ENCODE assay signal across 18 cellular contexts in the genomic region with DNA sequence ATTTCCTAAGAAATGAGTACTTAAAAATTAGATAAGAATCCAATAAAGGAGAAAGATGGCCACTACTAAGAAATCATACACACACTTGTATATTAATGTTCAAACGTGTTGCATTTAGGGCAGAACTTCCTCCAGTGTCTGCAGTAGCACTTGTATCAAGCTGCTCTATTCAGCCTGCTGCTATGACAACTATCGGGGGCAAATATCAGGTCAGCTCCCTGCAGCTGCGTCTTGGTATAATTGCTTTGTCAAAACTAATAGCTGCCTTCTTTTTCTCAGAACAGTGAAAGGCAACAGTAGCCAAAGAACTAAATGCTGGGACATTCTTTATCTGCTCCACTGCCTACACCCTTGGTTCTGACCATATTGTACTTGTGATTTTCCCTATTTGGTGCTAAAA.
DNase-seq lines count a peak whose midpoint lies in the region; TF ChIP-seq lines count a peak whose summit lies in the region.
"Had no signal": no experiment of that assay in that cellular context is flagged by ENCODE, and none has a peak within 500 bp of the region (broad histone marks: within the 10 kb centered on the region; RNA-seq: fewer than 3 reads in every experiment).

No MANE protein-coding gene starts in this region.

- H3K9me2 ChIP-seq in Karpas-422 (replicated peaks; ENCODE audit: insufficient read depth, low read length) (no peaks in the 10 kb centered on the region), neural cell (ENCODE audit: insufficient read depth, low read length) (no peaks in the 10 kb centered on the region)

- H3K4me3 ChIP-seq in Karpas-422 (ENCODE audit: low read length), result no peak overlapping the region
- H3K4me3 ChIP-seq in neural cell (ENCODE audit: low read length), result peak overlapping the region; percentile 8
- H3K4me3 ChIP-seq: adrenal gland, breast epithelium, ovary, thoracic aorta had no signal

- H4K20me1 ChIP-seq in Karpas-422 (ENCODE audit: insufficient read depth, low read depth, low read length) (no peaks in the 10 kb centered on the region), neural cell (ENCODE audit: insufficient read depth) (no peaks in the 10 kb centered on the region)

- no peaks in the 10 kb centered on the region for H3K9me3 ChIP-seq in Karpas-422 (ENCODE audit: low read length)
- H3K9me3 ChIP-seq in neural cell (ENCODE audit: low read length), result no peaks in the 10 kb centered on the region
- H3K9me3 ChIP-seq: adrenal gland, breast epithelium, ovary, thoracic aorta had no signal

- no peak for TF ChIP-seq RAD21 in neural cell (conservative IDR thresholded peaks at IDR 0.05)

- H3K27me3 ChIP-seq in Karpas-422 (ENCODE audit: low read length) (no peaks in the 10 kb centered on the region), neural cell (ENCODE audit: insufficient read depth, low read depth, low read length) (no peaks in the 10 kb centered on the region)
- H3K27me3 ChIP-seq: adrenal gland, breast epithelium, ovary had no signal

- H3K9ac ChIP-seq in Karpas-422 (ENCODE audit: low read length) (no peak overlapping the region), neural cell (ENCODE audit: low read length) (no peak overlapping the region)

- H3K4me1 ChIP-seq in Karpas-422 (ENCODE audit: low read length), result peaks cover 32% of the 10 kb centered on the region
- H3K4me1 ChIP-seq: adrenal gland, breast epithelium had no signal

- TF ChIP-seq EP300 in neural cell (conservative IDR thresholded peaks at IDR 0.05; ENCODE audit: poor library complexity, severe bottlenecking), result no peak

- H3K4me2 ChIP-seq in Karpas-422 (ENCODE audit: low read depth, low read length, poor library complexity, severe bottlenecking) (no peak overlapping the region), neural cell (ENCODE audit: low read length) (no peak overlapping the region)

- H3K36me3 ChIP-seq in Karpas-422 (ENCODE audit: insufficient read depth, low read length) (no peaks in the 10 kb centered on the region), neural cell (ENCODE audit: insufficient read depth, low read length) (no peaks in the 10 kb centered on the region)
- H3K36me3 ChIP-seq: adrenal gland, breast epithelium, ovary, thoracic aorta had no signal

- no peaks in the 10 kb centered on the region for H3F3A ChIP-seq in neural cell (ENCODE audit: insufficient read depth, low read length, poor library complexity, severe bottlenecking)

- TF ChIP-seq CTCF in neural cell (IDR thresholded peaks at IDR 0.05; ENCODE audit: poor library complexity, severe bottlenecking), result no peak

- peak overlapping the region; percentile 23 for H2AFZ ChIP-seq in Karpas-422 (ENCODE audit: low read length)
- no peak overlapping the region for H2AFZ ChIP-seq in neural cell (ENCODE audit: low read depth, low read length)

- H3K27ac ChIP-seq in Karpas-422 (ENCODE audit: low read length) (peak overlapping the region; percentile 14; the same call in 1 of the 2 replicates), neural cell (ENCODE audit: low read length) (no peak overlapping the region)
- H3K27ac ChIP-seq: adrenal gland, breast epithelium, ovary, thoracic aorta, VCaP had no signal

- no peaks in the 10 kb centered on the region for H3K79me2 ChIP-seq in Karpas-422 (ENCODE audit: low read length)
- no peaks in the 10 kb centered on the region for H3K79me2 ChIP-seq in neural cell (replicated peaks; ENCODE audit: insufficient read depth, low read length)

- DNase-seq in Karpas-422 (no peak), NCI-H2029 (lab: John Stamatoyannopoulos, UW) (peak; percentile 28), NCI-H748 (lab: John Stamatoyannopoulos, UW; ENCODE audit: unreplicated experiment) (peak; percentile 98), C1 segment of cervical spinal cord (lab: John Stamatoyannopoulos, UW) (no peak), Ammon's horn (ENCODE audit: low spot score) (no peak), SKM-1 (lab: John Stamatoyannopoulos, UW; ENCODE audit: unreplicated experiment) (no peak)
- DNase-seq: activated CD4-positive, alpha-beta T cell treated with anti-CD3 and anti-CD28 coated beads, Interleukin-2, amount 50 U/mL, for 4 hours; activated gamma-delta T cell; cortex of kidney; H9; mammary epithelial cell; NCI-H1694 treated with DMSO at 0.1 percent for 48 hours; ovary had no signal

TF ChIP-seq in neural cell, 6 proteins besides CTCF, POLR2A, EP300 and RAD21:
- TF ChIP-seq, protein P1, sequence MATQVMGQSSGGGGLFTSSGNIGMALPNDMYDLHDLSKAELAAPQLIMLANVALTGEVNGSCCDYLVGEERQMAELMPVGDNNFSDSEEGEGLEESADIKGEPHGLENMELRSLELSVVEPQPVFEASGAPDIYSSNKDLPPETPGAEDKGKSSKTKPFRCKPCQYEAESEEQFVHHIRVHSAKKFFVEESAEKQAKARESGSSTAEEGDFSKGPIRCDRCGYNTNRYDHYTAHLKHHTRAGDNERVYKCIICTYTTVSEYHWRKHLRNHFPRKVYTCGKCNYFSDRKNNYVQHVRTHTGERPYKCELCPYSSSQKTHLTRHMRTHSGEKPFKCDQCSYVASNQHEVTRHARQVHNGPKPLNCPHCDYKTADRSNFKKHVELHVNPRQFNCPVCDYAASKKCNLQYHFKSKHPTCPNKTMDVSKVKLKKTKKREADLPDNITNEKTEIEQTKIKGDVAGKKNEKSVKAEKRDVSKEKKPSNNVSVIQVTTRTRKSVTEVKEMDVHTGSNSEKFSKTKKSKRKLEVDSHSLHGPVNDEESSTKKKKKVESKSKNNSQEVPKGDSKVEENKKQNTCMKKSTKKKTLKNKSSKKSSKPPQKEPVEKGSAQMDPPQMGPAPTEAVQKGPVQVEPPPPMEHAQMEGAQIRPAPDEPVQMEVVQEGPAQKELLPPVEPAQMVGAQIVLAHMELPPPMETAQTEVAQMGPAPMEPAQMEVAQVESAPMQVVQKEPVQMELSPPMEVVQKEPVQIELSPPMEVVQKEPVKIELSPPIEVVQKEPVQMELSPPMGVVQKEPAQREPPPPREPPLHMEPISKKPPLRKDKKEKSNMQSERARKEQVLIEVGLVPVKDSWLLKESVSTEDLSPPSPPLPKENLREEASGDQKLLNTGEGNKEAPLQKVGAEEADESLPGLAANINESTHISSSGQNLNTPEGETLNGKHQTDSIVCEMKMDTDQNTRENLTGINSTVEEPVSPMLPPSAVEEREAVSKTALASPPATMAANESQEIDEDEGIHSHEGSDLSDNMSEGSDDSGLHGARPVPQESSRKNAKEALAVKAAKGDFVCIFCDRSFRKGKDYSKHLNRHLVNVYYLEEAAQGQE (IDR thresholded peaks at IDR 0.05; ENCODE audit: borderline replicate concordance), result no peak
- TF ChIP-seq MXI1 (conservative IDR thresholded peaks at IDR 0.05; ENCODE audit: poor library complexity, severe bottlenecking) (no peak), TAF1 (IDR thresholded peaks at IDR 0.05; ENCODE audit: low read depth) (no peak), EZH2 (IDR thresholded peaks at IDR 0.05; ENCODE audit: borderline replicate concordance, insufficient read depth, low read length, poor library complexity, severe bottlenecking) (no peak), SMC3 (conservative IDR thresholded peaks at IDR 0.05; ENCODE audit: poor library complexity) (no peak), POLR2AphosphoS5 (IDR thresholded peaks at IDR 0.05) (no peak)
TF ChIP-seq in neural cell: peak in this region for 0.

Comparison
In these comparisons a context has a peak if more than half of its experiments do, and no peak if none do; other contexts are left out.
1. DNase-seq: peak in NCI-H2029 (single experiment) and NCI-H748 (single experiment); none in Karpas-422 (single experiment), C1 segment of cervical spinal cord (0 of 14), Ammon's horn (single experiment) and SKM-1 (single experiment).